In the genomic region with DNA sequence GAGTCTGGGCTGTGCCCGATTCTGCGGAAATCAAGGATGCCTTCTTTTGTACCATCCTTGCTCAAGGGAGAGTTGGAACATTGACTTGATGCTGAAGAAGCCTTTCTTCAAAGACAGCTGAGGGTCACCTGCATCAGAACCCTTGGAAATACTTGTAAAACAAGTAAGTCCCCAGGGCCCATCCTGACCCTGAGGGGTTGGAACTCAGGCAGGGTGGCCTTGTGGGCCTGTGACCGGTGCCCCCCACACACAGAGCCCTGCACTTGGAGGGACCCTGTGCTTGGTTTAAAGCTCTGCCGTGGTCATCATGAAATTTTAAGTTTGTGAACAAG, we compare ENCODE assay signal across 12 cellular contexts. TPM values are rescaled to one million over a fixed set of nuclear protein-coding genes. Genes with fewer than 3 reads are reported as not detected.
DNase-seq lines count a peak whose midpoint lies in the region; ATAC-seq and TF ChIP-seq lines count a peak whose summit lies in the region.
"Had no signal": no experiment of that assay in that cellular context is flagged by ENCODE, and none has a peak within 500 bp of the region (broad histone marks: within the 10 kb centered on the region; RNA-seq: fewer than 3 reads in every experiment).

No MANE protein-coding gene starts in this region.

- intact Hi-C loops in left ventricle myocardium inferior (cut with micrococcal nuclease) (no loop called here), left ventricle myocardium superior (cut with micrococcal nuclease) (no loop called here)
- intact Hi-C loops in naive thymus-derived CD4-positive, alpha-beta T cell (cut with micrococcal nuclease), result loop anchor here in 1 of 2 donors (5.0 kb wide), 1 partner anchor 37 kb away; no protein-coding TSS in a partner anchor

- H3K9me3 Mint-ChIP-seq in activated naive CD8-positive, alpha-beta T cell treated with anti-CD3 and anti-CD28 coated beads for 36 hours, result peaks cover 5% of the 10 kb centered on the region
- H3K9me3 Mint-ChIP-seq in naive thymus-derived CD4-positive, alpha-beta T cell, result peaks cover 0 to 24% (median 10%) of the 10 kb centered on the region in 11 donors

- DNase-seq in left ventricle myocardium inferior (no peak), left ventricle myocardium superior (no peak), DMS114 treated with DMSO at 0.1 percent for 48 hours (lab: John Stamatoyannopoulos, UW; ENCODE audit: unreplicated experiment) (no peak), EL (no peak)
- DNase-seq in activated naive CD8-positive, alpha-beta T cell treated with anti-CD3 and anti-CD28 coated beads for 36 hours, result no peak
- no peak for DNase-seq in naive thymus-derived CD4-positive, alpha-beta T cell
- DNase-seq in stimulated activated CD4-positive, alpha-beta T cell treated with anti-CD3 and anti-CD28 coated beads, Interleukin-4, amount 100 ng/mL, for 1 hour, result no peak
- DNase-seq: AML-193, NCI-H2081 treated with DMSO at 0.1 percent for 48 hours, NCI-H82 had no signal

- H3K4me1 Mint-ChIP-seq in activated naive CD8-positive, alpha-beta T cell treated with anti-CD3 and anti-CD28 coated beads for 36 hours, result peaks cover 29% of the 10 kb centered on the region
- H3K4me1 Mint-ChIP-seq in naive thymus-derived CD4-positive, alpha-beta T cell, result peaks cover 15 to 37% (median 35%) of the 10 kb centered on the region in 7 donors

- ATAC-seq in left ventricle myocardium superior, result no peak
- ATAC-seq in naive thymus-derived CD4-positive, alpha-beta T cell, result no peak
- no peak for ATAC-seq in GM19395 (IDR thresholded peaks at IDR 0.05; ENCODE audit: unreplicated experiment)

- H3K27ac ChIP-seq in left ventricle myocardium inferior (replicated peaks), result peak overlapping the region; percentile 5
- H3K27ac ChIP-seq in naive thymus-derived CD4-positive, alpha-beta T cell (ENCODE audit: low read depth, low read length), result no peak overlapping the region

- no peaks in the 10 kb centered on the region for H3K27me3 ChIP-seq in left ventricle myocardium inferior (ENCODE audit: low read depth)
- no peaks in the 10 kb centered on the region for H3K27me3 ChIP-seq in naive thymus-derived CD4-positive, alpha-beta T cell (ENCODE audit: control insufficient read depth in 2 of 2, insufficient read depth in 2 of 2, low read length in 2 of 2)

- H3K27me3 Mint-ChIP-seq in activated naive CD8-positive, alpha-beta T cell treated with anti-CD3 and anti-CD28 coated beads for 36 hours, result no peaks in the 10 kb centered on the region
- no peaks in the 10 kb centered on the region for H3K27me3 Mint-ChIP-seq in naive thymus-derived CD4-positive, alpha-beta T cell

- H3K4me3 ChIP-seq in left ventricle myocardium inferior, result no peak overlapping the region
- no peak overlapping the region for H3K4me3 ChIP-seq in naive thymus-derived CD4-positive, alpha-beta T cell (ENCODE audit: low read length)
- H3K4me3 ChIP-seq: GM12878 had no signal

- peaks cover 18% of the 10 kb centered on the region for H3K36me3 Mint-ChIP-seq in activated naive CD8-positive, alpha-beta T cell treated with anti-CD3 and anti-CD28 coated beads for 36 hours
- H3K36me3 Mint-ChIP-seq in naive thymus-derived CD4-positive, alpha-beta T cell, result peaks cover 0 to 29% (median 23%) of the 10 kb centered on the region in 5 donors

- H3K27ac Mint-ChIP-seq in activated naive CD8-positive, alpha-beta T cell treated with anti-CD3 and anti-CD28 coated beads for 36 hours, result peak overlapping the region; percentile 80
- H3K27ac Mint-ChIP-seq in naive thymus-derived CD4-positive, alpha-beta T cell, result peak overlapping the region in 6 of 9 donors; percentile 21 to 76 (median 58)

- peaks cover 12% of the 10 kb centered on the region for H3K9me3 ChIP-seq in left ventricle myocardium inferior (replicated peaks)
- H3K9me3 ChIP-seq in naive thymus-derived CD4-positive, alpha-beta T cell (ENCODE audit: control insufficient read depth in 2 of 3, low read length in 3 of 3), result peaks cover 0 to under 1% (median 0%) of the 10 kb centered on the region in 3 experiments

- H3K36me3 ChIP-seq in left ventricle myocardium inferior, result peaks cover under 1% of the 10 kb centered on the region
- no peaks in the 10 kb centered on the region for H3K36me3 ChIP-seq in naive thymus-derived CD4-positive, alpha-beta T cell (ENCODE audit: control insufficient read depth in 2 of 3, insufficient read depth in 3 of 3, low read length in 3 of 3)

- TF ChIP-seq CTCF in left ventricle myocardium inferior (IDR thresholded peaks at IDR 0.05; ENCODE audit: borderline replicate concordance), result no peak

- CTCF ChIA-PET in naive thymus-derived CD4-positive, alpha-beta T cell (lab: Charles Lee), result interaction anchor here (1.4 kb wide), 1 partner anchor 81 kb away, joined by 4 read pairs; no protein-coding TSS in a partner anchor

- H3K4me3 Mint-ChIP-seq in activated naive CD8-positive, alpha-beta T cell treated with anti-CD3 and anti-CD28 coated beads for 36 hours, result no peak overlapping the region
- H3K4me3 Mint-ChIP-seq in naive thymus-derived CD4-positive, alpha-beta T cell, result peak overlapping the region in 4 of 10 donors; percentile 11 to 63 (median 52)

- POLR2A ChIA-PET in naive thymus-derived CD4-positive, alpha-beta T cell (lab: Charles Lee), result interaction anchor here (0.9 to 3.9 kb wide), 8 partner anchors 14 to 108 kb away, joined by 3 to 26 read pairs (median 4); partner anchors contain the start of genes ARSG and SLC16A6

- peaks cover 36% of the 10 kb centered on the region for H3K4me1 ChIP-seq in left ventricle myocardium inferior
- peaks cover 13 to 34% of the 10 kb centered on the region in 2 donors for H3K4me1 ChIP-seq in naive thymus-derived CD4-positive, alpha-beta T cell (ENCODE audit: control insufficient read depth in 2 of 2, insufficient read depth in 2 of 2, low read length in 2 of 2)

RNA-seq across cellular contexts. Expression of gene WIPI1, which starts 56.9 kb away (rescaled TPM):
- total RNA-seq in left ventricle myocardium inferior (89.9 TPM), left ventricle myocardium superior (66.1 TPM)
- 1 to 10 TPM; 8.7 to 8.9 TPM for total RNA-seq in activated naive CD8-positive, alpha-beta T cell treated with anti-CD3 and anti-CD28 coated beads for 36 hours
- total RNA-seq in naive thymus-derived CD4-positive, alpha-beta T cell, result 10 to 100 TPM in 2 of 5 experiments, 1 to 10 TPM in 3; 3.6 to 16.5 (median 4.9) TPM
- 1 to 10 TPM; 1.7 to 2.0 TPM for polyA plus RNA-seq in naive thymus-derived CD4-positive, alpha-beta T cell
